ENCODE assay signal across 9 cellular contexts in the genomic region with DNA sequence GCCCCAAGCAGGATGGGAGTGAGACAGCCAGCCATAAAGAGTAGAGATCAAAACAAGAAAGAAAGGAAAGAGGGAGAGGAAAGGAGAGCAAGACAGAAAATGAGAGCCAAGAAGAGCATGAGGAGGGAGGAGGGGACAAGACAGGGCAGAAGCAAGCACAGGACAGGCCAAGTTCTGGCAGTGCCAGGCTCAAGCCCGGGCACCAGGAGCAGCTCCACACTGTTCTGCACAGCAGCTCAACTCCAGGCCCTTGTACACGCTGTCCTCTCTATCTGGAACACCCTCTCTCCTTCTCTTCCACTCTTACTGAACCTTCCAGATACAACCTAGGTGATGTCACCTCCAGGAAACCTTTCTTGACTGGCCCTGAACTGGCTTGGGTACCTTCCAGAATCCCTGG. TPM values are rescaled to one million over a fixed set of nuclear protein-coding genes. Genes with fewer than 3 reads are reported as not detected.
DNase-seq lines count a peak whose midpoint lies in the region; ATAC-seq lines count a peak whose summit lies in the region.
"Had no signal": no experiment of that assay in that cellular context is flagged by ENCODE, and none has a peak within 500 bp of the region (broad histone marks: within the 10 kb centered on the region; RNA-seq: fewer than 3 reads in every experiment).

No MANE protein-coding gene starts in this region.

- no peaks in the 10 kb centered on the region for H3K4me1 ChIP-seq in Karpas-422 (ENCODE audit: low read length)

- H3K36me3 ChIP-seq in Karpas-422 (ENCODE audit: insufficient read depth, low read length) = no peaks in the 10 kb centered on the region

- H3K9ac ChIP-seq in Karpas-422 (ENCODE audit: low read length) = no peak overlapping the region

- CTCF ChIA-PET in activated naive CD4-positive, alpha-beta T cell treated with anti-CD3 and anti-CD28 coated beads, Interleukin-2, amount 10 ng/mL, durations not matched to agents 7 days and 5 days (lab: Charles Lee) = interaction anchor here (1.4 kb wide), 1 partner anchor 18 kb away, joined by 3 read pairs; no protein-coding TSS in a partner anchor

- ATAC-seq in HG03135 (IDR thresholded peaks at IDR 0.05; ENCODE audit: unreplicated experiment) = no peak

- H3K27ac ChIP-seq in temporal lobe (ENCODE audit: low read depth, low read length) (peak overlapping the region; percentile 83), Karpas-422 (ENCODE audit: low read length) (no peak overlapping the region)

- no peaks in the 10 kb centered on the region for H3K79me2 ChIP-seq in Karpas-422 (ENCODE audit: low read length)

- no peaks in the 10 kb centered on the region for H3K27me3 Mint-ChIP-seq in activated naive CD4-positive, alpha-beta T cell treated with anti-CD3 and anti-CD28 coated beads, Interleukin-2, amount 50 U/mL, for 24 hours
- H3K27me3 Mint-ChIP-seq in activated naive CD4-positive, alpha-beta T cell treated with anti-CD3 and anti-CD28 coated beads, Interleukin-2, amount 10 ng/mL, durations not matched to agents 7 days and 5 days = peaks cover 6% of the 10 kb centered on the region

- H3K4me1 Mint-ChIP-seq in activated naive CD4-positive, alpha-beta T cell treated with anti-CD3 and anti-CD28 coated beads, Interleukin-2, amount 50 U/mL, for 24 hours = peaks cover 89% of the 10 kb centered on the region
- H3K4me1 Mint-ChIP-seq in activated naive CD4-positive, alpha-beta T cell treated with anti-CD3 and anti-CD28 coated beads, Interleukin-2, amount 10 ng/mL, durations not matched to agents 7 days and 5 days = peaks cover 56% of the 10 kb centered on the region

- H3K4me3 Mint-ChIP-seq in activated naive CD4-positive, alpha-beta T cell treated with anti-CD3 and anti-CD28 coated beads, Interleukin-2, amount 50 U/mL, for 24 hours = peak overlapping the region; percentile 55
- H3K4me3 Mint-ChIP-seq in activated naive CD4-positive, alpha-beta T cell treated with anti-CD3 and anti-CD28 coated beads, Interleukin-2, amount 10 ng/mL, durations not matched to agents 7 days and 5 days = no peak overlapping the region

- H4K20me1 ChIP-seq in Karpas-422 (ENCODE audit: insufficient read depth, low read depth, low read length) = no peaks in the 10 kb centered on the region

- H3K27me3 ChIP-seq in Karpas-422 (ENCODE audit: low read length) = no peaks in the 10 kb centered on the region

- no peak for DNase-seq in activated naive CD4-positive, alpha-beta T cell treated with anti-CD3 and anti-CD28 coated beads, Interleukin-2, amount 10 ng/mL, durations not matched to agents 7 days and 5 days
- DNase-seq in astrocyte of the hippocampus (ENCODE audit: low read depth, low spot score) (peak; percentile 7), medulla oblongata (ENCODE audit: extremely low spot score) (peak; percentile 73), Karpas-422 (no peak), NCI-H1436 treated with DMSO at 0.1 percent for 48 hours (lab: John Stamatoyannopoulos, UW) (no peak)
- DNase-seq: NK-92 treated with Interleukin-12 subunit alpha and Interleukin-12 subunit beta, amount 100 ng/mL, for 24 hours had no signal

- no peaks in the 10 kb centered on the region for H3K9me3 Mint-ChIP-seq in activated naive CD4-positive, alpha-beta T cell treated with anti-CD3 and anti-CD28 coated beads, Interleukin-2, amount 50 U/mL, for 24 hours
- H3K9me3 Mint-ChIP-seq in activated naive CD4-positive, alpha-beta T cell treated with anti-CD3 and anti-CD28 coated beads, Interleukin-2, amount 10 ng/mL, durations not matched to agents 7 days and 5 days = no peaks in the 10 kb centered on the region

- H3K4me3 ChIP-seq in Karpas-422 (ENCODE audit: low read length) = no peak overlapping the region

- H3K9me3 ChIP-seq in Karpas-422 (ENCODE audit: low read length) = no peaks in the 10 kb centered on the region

- no peak overlapping the region for H3K4me2 ChIP-seq in Karpas-422 (ENCODE audit: low read depth, low read length, poor library complexity, severe bottlenecking)

- no peak overlapping the region for H2AFZ ChIP-seq in Karpas-422 (ENCODE audit: low read length)

- H3K9me2 ChIP-seq in Karpas-422 (replicated peaks; ENCODE audit: insufficient read depth, low read length) = no peaks in the 10 kb centered on the region

- no peaks in the 10 kb centered on the region for H3K36me3 Mint-ChIP-seq in activated naive CD4-positive, alpha-beta T cell treated with anti-CD3 and anti-CD28 coated beads, Interleukin-2, amount 50 U/mL, for 24 hours
- H3K36me3 Mint-ChIP-seq in activated naive CD4-positive, alpha-beta T cell treated with anti-CD3 and anti-CD28 coated beads, Interleukin-2, amount 10 ng/mL, durations not matched to agents 7 days and 5 days = peaks cover 5% of the 10 kb centered on the region

- peak overlapping the region; percentile 71 for H3K27ac Mint-ChIP-seq in activated naive CD4-positive, alpha-beta T cell treated with anti-CD3 and anti-CD28 coated beads, Interleukin-2, amount 50 U/mL, for 24 hours
- no peak overlapping the region for H3K27ac Mint-ChIP-seq in activated naive CD4-positive, alpha-beta T cell treated with anti-CD3 and anti-CD28 coated beads, Interleukin-2, amount 10 ng/mL, durations not matched to agents 7 days and 5 days

RNA-seq across cellular contexts. Expression of a gene that starts 11.7 kb away (rescaled TPM):
- total RNA-seq in temporal lobe = 6.9 TPM
- not detected in 2 replicates for total RNA-seq in Karpas-422 (2014; rRNA removed; shearing (Covaris generic); ENCODE audit: low replicate concordance)

RNA-seq across cellular contexts. Expression of a gene that starts 42.5 kb away (rescaled TPM):
- 4.9 TPM for total RNA-seq in temporal lobe
- total RNA-seq in Karpas-422 (2014; rRNA removed; shearing (Covaris generic); ENCODE audit: low replicate concordance) = 0.58 TPM in 1 of 2 replicates, not detected in the other

Comparison
In these comparisons a context has a peak if more than half of its experiments do, and no peak if none do; other contexts are left out.
1. DNase-seq: peak in astrocyte of the hippocampus (single experiment) and medulla oblongata (single experiment); none in activated naive CD4-positive, alpha-beta T cell treated with anti-CD3 and anti-CD28 coated beads, Interleukin-2, amount 10 ng/mL, durations not matched to agents 7 days and 5 days (single experiment), Karpas-422 (single experiment) and NCI-H1436 treated with DMSO at 0.1 percent for 48 hours (single experiment).